Comparison of ENCODE assay signal across 1 cellular context in the genomic region with DNA sequence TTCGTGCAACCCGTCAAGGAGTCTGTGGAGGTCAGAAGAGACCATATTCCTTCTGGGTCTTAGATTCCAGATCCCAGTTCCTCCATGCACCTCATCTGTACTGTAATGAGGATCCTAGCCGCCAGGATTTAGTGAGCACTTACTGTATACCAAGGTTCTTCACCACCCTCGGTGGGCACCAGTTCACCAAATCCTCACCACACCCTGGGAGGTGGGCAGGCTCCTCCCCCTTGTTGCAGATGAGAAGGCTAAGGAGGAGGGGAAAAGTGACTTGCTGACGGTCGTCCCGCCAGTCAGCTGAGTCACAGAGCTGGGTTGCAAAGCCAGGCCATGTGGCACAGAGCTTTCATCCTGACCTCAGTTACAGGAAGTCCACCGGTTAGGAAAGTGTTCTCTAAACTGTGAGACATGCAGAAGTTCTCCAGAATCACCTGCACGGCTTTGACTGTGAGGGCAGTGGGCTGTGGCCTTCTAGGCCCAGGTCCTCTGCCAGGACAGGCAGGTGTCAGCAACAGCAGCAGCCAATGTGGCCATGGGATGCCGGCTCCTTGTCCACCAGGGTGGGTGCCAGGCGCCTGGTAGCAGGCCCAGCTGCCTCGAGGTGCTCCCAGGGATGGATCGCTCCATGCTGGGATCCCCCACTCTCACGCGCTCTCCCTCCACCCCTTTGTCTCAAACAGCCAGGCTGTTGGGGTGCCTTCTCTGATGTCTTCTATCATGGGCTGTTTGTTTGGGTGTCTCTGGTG.
TF ChIP-seq lines count a peak whose summit lies in the region.

No MANE protein-coding gene starts in this region.

TF ChIP-seq in HepG2, 621 proteins besides CTCF, POLR2A, EP300 and RAD21 (continued from another document):
- TF ChIP-seq, protein P1, sequence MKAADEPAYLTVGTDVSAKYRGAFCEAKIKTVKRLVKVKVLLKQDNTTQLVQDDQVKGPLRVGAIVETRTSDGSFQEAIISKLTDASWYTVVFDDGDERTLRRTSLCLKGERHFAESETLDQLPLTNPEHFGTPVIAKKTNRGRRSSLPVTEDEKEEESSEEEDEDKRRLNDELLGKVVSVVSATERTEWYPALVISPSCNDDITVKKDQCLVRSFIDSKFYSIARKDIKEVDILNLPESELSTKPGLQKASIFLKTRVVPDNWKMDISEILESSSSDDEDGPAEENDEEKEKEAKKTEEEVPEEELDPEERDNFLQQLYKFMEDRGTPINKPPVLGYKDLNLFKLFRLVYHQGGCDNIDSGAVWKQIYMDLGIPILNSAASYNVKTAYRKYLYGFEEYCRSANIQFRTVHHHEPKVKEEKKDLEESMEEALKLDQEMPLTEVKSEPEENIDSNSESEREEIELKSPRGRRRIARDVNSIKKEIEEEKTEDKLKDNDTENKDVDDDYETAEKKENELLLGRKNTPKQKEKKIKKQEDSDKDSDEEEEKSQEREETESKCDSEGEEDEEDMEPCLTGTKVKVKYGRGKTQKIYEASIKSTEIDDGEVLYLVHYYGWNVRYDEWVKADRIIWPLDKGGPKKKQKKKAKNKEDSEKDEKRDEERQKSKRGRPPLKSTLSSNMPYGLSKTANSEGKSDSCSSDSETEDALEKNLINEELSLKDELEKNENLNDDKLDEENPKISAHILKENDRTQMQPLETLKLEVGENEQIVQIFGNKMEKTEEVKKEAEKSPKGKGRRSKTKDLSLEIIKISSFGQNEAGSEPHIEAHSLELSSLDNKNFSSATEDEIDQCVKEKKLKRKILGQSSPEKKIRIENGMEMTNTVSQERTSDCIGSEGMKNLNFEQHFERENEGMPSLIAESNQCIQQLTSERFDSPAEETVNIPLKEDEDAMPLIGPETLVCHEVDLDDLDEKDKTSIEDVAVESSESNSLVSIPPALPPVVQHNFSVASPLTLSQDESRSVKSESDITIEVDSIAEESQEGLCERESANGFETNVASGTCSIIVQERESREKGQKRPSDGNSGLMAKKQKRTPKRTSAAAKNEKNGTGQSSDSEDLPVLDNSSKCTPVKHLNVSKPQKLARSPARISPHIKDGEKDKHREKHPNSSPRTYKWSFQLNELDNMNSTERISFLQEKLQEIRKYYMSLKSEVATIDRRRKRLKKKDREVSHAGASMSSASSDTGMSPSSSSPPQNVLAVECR (CRISPR knock-in tag; IDR thresholded peaks at IDR 0.05; ENCODE audit: borderline replicate concordance) = no peak
- TF ChIP-seq SP4 (CRISPR knock-in tag; IDR thresholded peaks at IDR 0.05) (no peak), SNRNP70 (IDR thresholded peaks at IDR 0.05; ENCODE audit: low read depth, low read length) (no peak), PHB2 (IDR thresholded peaks at IDR 0.05; ENCODE audit: partially characterized antibody) (no peak), GABPB1 (CRISPR knock-in tag; IDR thresholded peaks at IDR 0.05) (no peak), FLYWCH1 (CRISPR knock-in tag; IDR thresholded peaks at IDR 0.05) (no peak), NCOA5 (CRISPR knock-in tag; IDR thresholded peaks at IDR 0.05) (no peak), ZNF777 (CRISPR knock-in tag; IDR thresholded peaks at IDR 0.05) (no peak), SP1 (IDR thresholded peaks at IDR 0.05) (no peak), SP1 (CRISPR knock-in tag; IDR thresholded peaks at IDR 0.05) (no peak), ISL2 (CRISPR knock-in tag; IDR thresholded peaks at IDR 0.05) (no peak)
- TF ChIP-seq, protein P2, sequence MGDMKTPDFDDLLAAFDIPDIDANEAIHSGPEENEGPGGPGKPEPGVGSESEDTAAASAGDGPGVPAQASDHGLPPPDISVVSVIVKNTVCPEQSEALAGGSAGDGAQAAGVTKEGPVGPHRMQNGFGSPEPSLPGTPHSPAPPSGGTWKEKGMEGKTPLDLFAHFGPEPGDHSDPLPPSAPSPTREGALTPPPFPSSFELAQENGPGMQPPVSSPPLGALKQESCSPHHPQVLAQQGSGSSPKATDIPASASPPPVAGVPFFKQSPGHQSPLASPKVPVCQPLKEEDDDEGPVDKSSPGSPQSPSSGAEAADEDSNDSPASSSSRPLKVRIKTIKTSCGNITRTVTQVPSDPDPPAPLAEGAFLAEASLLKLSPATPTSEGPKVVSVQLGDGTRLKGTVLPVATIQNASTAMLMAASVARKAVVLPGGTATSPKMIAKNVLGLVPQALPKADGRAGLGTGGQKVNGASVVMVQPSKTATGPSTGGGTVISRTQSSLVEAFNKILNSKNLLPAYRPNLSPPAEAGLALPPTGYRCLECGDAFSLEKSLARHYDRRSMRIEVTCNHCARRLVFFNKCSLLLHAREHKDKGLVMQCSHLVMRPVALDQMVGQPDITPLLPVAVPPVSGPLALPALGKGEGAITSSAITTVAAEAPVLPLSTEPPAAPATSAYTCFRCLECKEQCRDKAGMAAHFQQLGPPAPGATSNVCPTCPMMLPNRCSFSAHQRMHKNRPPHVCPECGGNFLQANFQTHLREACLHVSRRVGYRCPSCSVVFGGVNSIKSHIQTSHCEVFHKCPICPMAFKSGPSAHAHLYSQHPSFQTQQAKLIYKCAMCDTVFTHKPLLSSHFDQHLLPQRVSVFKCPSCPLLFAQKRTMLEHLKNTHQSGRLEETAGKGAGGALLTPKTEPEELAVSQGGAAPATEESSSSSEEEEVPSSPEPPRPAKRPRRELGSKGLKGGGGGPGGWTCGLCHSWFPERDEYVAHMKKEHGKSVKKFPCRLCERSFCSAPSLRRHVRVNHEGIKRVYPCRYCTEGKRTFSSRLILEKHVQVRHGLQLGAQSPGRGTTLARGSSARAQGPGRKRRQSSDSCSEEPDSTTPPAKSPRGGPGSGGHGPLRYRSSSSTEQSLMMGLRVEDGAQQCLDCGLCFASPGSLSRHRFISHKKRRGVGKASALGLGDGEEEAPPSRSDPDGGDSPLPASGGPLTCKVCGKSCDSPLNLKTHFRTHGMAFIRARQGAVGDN (CRISPR knock-in tag; IDR thresholded peaks at IDR 0.05) = peak; percentile 33
